In genomic region chr11:12110201-12110713, GRCh38 we compare ENCODE assay signal across 8 cellular contexts. TPM values are rescaled to one million over a fixed set of nuclear protein-coding genes. Genes with fewer than 3 reads are reported as not detected.
DNase-seq lines count a peak whose midpoint lies in the region; ATAC-seq and TF ChIP-seq lines count a peak whose summit lies in the region.

Gene MICAL2, plus strand, starts transcription at chr11:12110590. Its CDS starts 51,566 bp downstream, at chr11:12162156.

- DNase-seq in A673 (ENCODE audit: low spot score): peak; percentile 87
- DNase-seq in NCI-H2227 (lab: John Stamatoyannopoulos, UW; ENCODE audit: unreplicated experiment): peak; percentile 93
- peak; percentile 55 for DNase-seq in activated CD4-positive, CD25-positive, alpha-beta regulatory T cell treated with anti-CD3 and anti-CD28 coated beads, Interleukin-2, amount 50 U/mL, for 16 hours (ENCODE audit: low read depth, low spot score)
- DNase-seq in central memory CD4-positive, alpha-beta T cell: peak; percentile 82
- peak; percentile 90 for DNase-seq in iris pigment epithelial cell (ENCODE audit: low read depth)
- DNase-seq in stimulated activated CD4-positive, alpha-beta T cell treated with anti-CD3 and anti-CD28 coated beads, Interleukin-12 subunit alpha, Interleukin-12 subunit beta, amount 100 ng/mL, for 24 hours (ENCODE audit: low read depth in 2 of 2): peak; percentile 69 to 79

- intact Hi-C loops in A673 (cut with micrococcal nuclease; ENCODE audit: unreplicated experiment): loop anchor here (10.0 kb wide), 1 partner anchor 125 kb away; no protein-coding TSS in a partner anchor

- H3K9me3 ChIP-seq in A673 (ENCODE audit: low read depth, low read length, poor library complexity, severe bottlenecking): no peaks in the 10 kb centered on the region

- no peaks in the 10 kb centered on the region for H3K27me3 ChIP-seq in A673 (replicated peaks; ENCODE audit: insufficient read depth, low read depth, low read length, poor library complexity)

- BruUV-seq in A673 (replicated peaks; lab: Mats Ljungman, UMichigan): no TSS peak

- ATAC-seq in GM18873 (IDR thresholded peaks at IDR 0.05; ENCODE audit: low FRiP score, unreplicated experiment) (peak; percentile 90), HG03135 (IDR thresholded peaks at IDR 0.05; ENCODE audit: unreplicated experiment) (peak; percentile 97)

- H3K4me1 ChIP-seq in A673 (ENCODE audit: insufficient read depth, low read length, poor library complexity, severe bottlenecking): no peaks in the 10 kb centered on the region

- no peak within 1 kb of the TSS for H3K27ac ChIP-seq in A673 (ENCODE audit: low read depth, low read length, poor library complexity, severe bottlenecking)

- CTCF ChIA-PET in A673 (lab: Charles Lee): no interaction called here

- POLR2A ChIA-PET in A673 (lab: Charles Lee; ENCODE audit: low non-redundant PET): no interaction called here

- H3K36me3 ChIP-seq in A673 (ENCODE audit: insufficient read depth, low read length, poor library complexity, severe bottlenecking): no peaks in the 10 kb centered on the region

- peak within 1 kb of the TSS; percentile 31 for H3K4me3 ChIP-seq in A673 (ENCODE audit: low read depth, low read length, poor library complexity, severe bottlenecking)

- no peak for TF ChIP-seq CTCF in A673 (conservative IDR thresholded peaks at IDR 0.05; ENCODE audit: low read depth, low read length)

RNA-seq across cellular contexts. Expression of gene MICAL2, which starts in this region (rescaled TPM):
- total RNA-seq in A673 (2021): 0.44 and 1.1 TPM in 2 replicates
